In genomic region chr7:117012284-117013174, GRCh38 we compare ENCODE assay signal across 7 cellular contexts. TPM values are rescaled to one million over a fixed set of nuclear protein-coding genes. Genes with fewer than 3 reads are reported as not detected.
DNase-seq lines count a peak whose midpoint lies in the region; FAIRE-seq and TF ChIP-seq lines count a peak whose summit lies in the region.

No MANE protein-coding gene starts in this region.

- H3K36me3 Mint-ChIP-seq in nephron (ENCODE audit: low read depth), result no peaks in the 10 kb centered on the region

- no peak overlapping the region for H3K27ac Mint-ChIP-seq in nephron

- H3K27me3 ChIP-seq in GM23248 (replicated peaks; ENCODE audit: insufficient read depth) (no peaks in the 10 kb centered on the region), adrenal gland (no peaks in the 10 kb centered on the region)

- TF ChIP-seq POLR2A in GM12892 (IDR thresholded peaks at IDR 0.05; ENCODE audit: low read depth, low read length) (no peak), adrenal gland (IDR thresholded peaks at IDR 0.05) (no peak)

- no peak overlapping the region for H3K9ac ChIP-seq in GM23248

- intact Hi-C loops in adrenal gland (cut with DNase I), result no loop called here

- H3K4me3 Mint-ChIP-seq in nephron, result no peak overlapping the region

- H3K4me2 ChIP-seq in GM23248 (ENCODE audit: unreplicated experiment), result no peak overlapping the region

- no peaks in the 10 kb centered on the region for H3F3A ChIP-seq in GM23248 (ENCODE audit: insufficient read depth)

- TF ChIP-seq CTCF in LNCaP clone FGC (IDR thresholded peaks at IDR 0.05; ENCODE audit: control insufficient read depth, extremely low read depth, insufficient read depth) (0 out of 2 replicates have a peak, but pooled peaks have one; percentile 16), adrenal gland (IDR thresholded peaks at IDR 0.05) (peak in 4 of 6 experiments; percentile 8 to 19 (median 12)), nephron (IDR thresholded peaks at IDR 0.05; ENCODE audit: unreplicated experiment in 3 of 3) (peak in 2 of 3 experiments; percentile 27 to 29)

- peaks cover 38% of the 10 kb centered on the region for H3K4me1 Mint-ChIP-seq in nephron

- no peak overlapping the region for H3K4me3 ChIP-seq in GM23248
- no peak overlapping the region for H3K4me3 ChIP-seq in LNCaP clone FGC (ENCODE audit: low read depth, low read length)
- no peak overlapping the region for H3K4me3 ChIP-seq in adrenal gland

- H3K36me3 ChIP-seq in GM23248 (ENCODE audit: low read depth), result no peaks in the 10 kb centered on the region
- no peaks in the 10 kb centered on the region for H3K36me3 ChIP-seq in adrenal gland (replicated peaks in 1 of 2)

- H4K20me1 ChIP-seq in GM23248 (ENCODE audit: insufficient read depth), result no peaks in the 10 kb centered on the region

- peak; percentile 54 for FAIRE-seq in GM12892 (lab: Jason Lieb, UNC)

- H3K27me3 Mint-ChIP-seq in nephron (ENCODE audit: low read depth), result no peaks in the 10 kb centered on the region

- peaks cover 80% of the 10 kb centered on the region for H3K79me2 ChIP-seq in GM23248 (ENCODE audit: insufficient read depth)

- H3K4me1 ChIP-seq in GM23248 (ENCODE audit: insufficient read depth) (peaks cover 35% of the 10 kb centered on the region), adrenal gland (replicated peaks in 1 of 2) (peaks cover 6 to 28% of the 10 kb centered on the region in 2 donors)

- no peak for DNase-seq in GM12892 (ENCODE audit: insufficient read length)
- DNase-seq in GM23248, result peak; percentile 68
- DNase-seq in LNCaP clone FGC (ENCODE audit: low read depth), result no peak
- no peak for DNase-seq in adrenal gland
- no peak for DNase-seq in central memory CD4-positive, alpha-beta T cell
- no peak for DNase-seq in globus pallidus (ENCODE audit: low spot score)

- in situ Hi-C loops in GM23248 (cut with MboI), result no loop called here

- no peaks in the 10 kb centered on the region for H3K9me3 ChIP-seq in GM23248 (ENCODE audit: low read depth)
- H3K9me3 ChIP-seq in adrenal gland (replicated peaks in 1 of 3), result no peaks in the 10 kb centered on the region

- H2AFZ ChIP-seq in GM23248, result no peak overlapping the region

- H3K9me3 Mint-ChIP-seq in nephron, result no peaks in the 10 kb centered on the region

- no peak overlapping the region for H3K27ac ChIP-seq in GM23248
- no peak overlapping the region for H3K27ac ChIP-seq in adrenal gland

- 70 to 77% methylated on average over 4 of the region's 4 CpGs for WGBS in GM23248 (ENCODE audit: low coverage in 1 of 2, low lambda C conversion rate in 2 of 2, missing lambda C conversion rate in 2 of 2), 2 experiments
- 86 to 90% (median 88%) methylated on average over 4 of the region's 4 CpGs for WGBS in adrenal gland, 4 donors

- H3K9me2 ChIP-seq in GM23248 (ENCODE audit: insufficient read depth), result no peaks in the 10 kb centered on the region

RNA-seq across cellular contexts. Expression of gene ST7, which starts 59.2 kb away (rescaled TPM):
- polyA plus RNA-seq in GM12892 (2012; ENCODE audit: missing spikeins), result 61.1 TPM
- total RNA-seq in GM23248 (2014; rRNA removed; shearing (Covaris generic)), result 17.8 and 28.2 TPM in 2 replicates
- polyA plus RNA-seq in GM23248 (2016; fragmentation: Nextera tagmentation; extraction: Ambion mirVana), result 21.9 and 22.7 TPM in 2 replicates
- total RNA-seq in adrenal gland, result 10 to 100 TPM; 30.0 to 69.9 (median 36.7) TPM
- 10 to 100 TPM; 15.7 to 58.6 (median 19.5) TPM for polyA plus RNA-seq in adrenal gland
